Comparison of ENCODE assay signal across 32 cellular contexts in the genomic region with DNA sequence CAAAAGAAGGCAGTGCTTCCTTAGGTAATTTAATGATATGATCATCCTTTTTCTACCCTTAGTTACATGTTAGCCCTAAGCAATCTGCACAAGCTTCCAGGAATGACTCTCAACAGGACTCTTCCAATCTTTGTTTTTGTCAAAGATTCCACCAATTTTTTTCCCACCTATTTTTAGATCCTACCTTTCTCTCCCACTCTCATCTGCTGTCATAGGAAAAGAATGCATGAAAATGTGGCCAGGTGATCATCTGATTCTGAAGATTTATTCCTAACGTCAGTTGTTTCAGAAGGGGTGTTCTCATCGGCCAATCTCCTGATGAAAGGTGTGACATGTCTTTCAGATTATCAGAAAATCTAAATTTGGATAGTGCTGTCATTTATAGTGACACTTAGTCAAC. TPM values are rescaled to one million over a fixed set of nuclear protein-coding genes. Genes with fewer than 3 reads are reported as not detected.
"Had no signal": no experiment of that assay in that cellular context is flagged by ENCODE, and none has a peak within 500 bp of the region (broad histone marks: within the 10 kb centered on the region; RNA-seq: fewer than 3 reads in every experiment).

No MANE protein-coding gene starts in this region.

- H3K4me3 ChIP-seq: body of pancreas, cardiac muscle cell, esophagus squamous epithelium, pancreas, prostate gland, sigmoid colon, tibial artery had no signal

- DNase-seq: activated CD4-positive, alpha-beta T cell treated with anti-CD3 and anti-CD28 coated beads, Interleukin-2, amount 50 U/mL, for 4 hours; activated effector memory CD4-positive, alpha-beta T cell treated with Interleukin-2 at 50 U/mL for 16 hours; activated naive CD4-positive, alpha-beta T cell treated with Interleukin-2 at 50 U/mL for 16 hours; activated T-cell treated with anti-CD3 and anti-CD28 coated beads for 4 hours; aorta; body of pancreas; esophagus squamous epithelium; glutamatergic neuron; islet precursor cell; left colon; naive thymus-derived CD8-positive, alpha-beta T cell; pancreas; sigmoid colon; small intestine; stimulated activated CD4-positive, alpha-beta T cell treated with anti-CD3 and anti-CD28 coated beads, Interleukin-1b, Interleukin-23, amount 100 ng/mL, for 48 hours; stimulated activated CD4-positive, alpha-beta T cell treated with anti-CD3 and anti-CD28 coated beads, Interleukin-4, amount 100 ng/mL, for 4 hours; stimulated activated CD8-positive, alpha-beta memory T cell treated with anti-CD3 and anti-CD28 coated beads, Interleukin-4, amount 100 ng/mL, for 48 hours; stimulated activated naive CD8-positive, alpha-beta T cell treated with anti-CD3 and anti-CD28 coated beads, Interleukin-15, amount 100 ng/mL, for 72 hours; T-helper 17 cell; tibial artery had no signal

- H3K27me3 ChIP-seq: body of pancreas, esophagus squamous epithelium, pancreas, sigmoid colon, tibial artery had no signal

- H3K9me3 ChIP-seq: body of pancreas, esophagus squamous epithelium, pancreas, prostate gland, sigmoid colon, tibial artery had no signal

- ATAC-seq: body of pancreas; left colon; naive thymus-derived CD8-positive, alpha-beta T cell; pancreas; stimulated activated memory B cell treated with anti-CD40 and anti-IgM and Interleukin-4, amounts not matched to agents 10 μg/mL and 1 μg/mL and 100 μg/mL, for 72 hours; stimulated activated naive CD8-positive, alpha-beta T cell treated with anti-CD3 and anti-CD28 coated beads, Interleukin-15, amount 100 ng/mL, for 72 hours; T-helper 17 cell had no signal

- H3K4me1 Mint-ChIP-seq: memory B cell; stimulated activated memory B cell treated with anti-CD40 and anti-IgM and Interleukin-4, amounts not matched to agents 10 μg/mL and 1 μg/mL and 100 μg/mL, for 72 hours; stimulated activated naive CD8-positive, alpha-beta T cell treated with anti-CD3 and anti-CD28 coated beads, Interleukin-15, amount 100 ng/mL, for 72 hours had no signal

- H3K9me3 Mint-ChIP-seq: memory B cell; naive thymus-derived CD8-positive, alpha-beta T cell; neural crest cell; stimulated activated memory B cell treated with anti-CD40 and anti-IgM and Interleukin-4, amounts not matched to agents 10 μg/mL and 1 μg/mL and 100 μg/mL, for 72 hours; stimulated activated naive CD8-positive, alpha-beta T cell treated with anti-CD3 and anti-CD28 coated beads, Interleukin-15, amount 100 ng/mL, for 72 hours had no signal

- H3K27ac ChIP-seq: body of pancreas, cardiac muscle cell, epithelial cell of prostate, esophagus squamous epithelium, pancreas, prostate gland, sigmoid colon, tibial artery had no signal

- H3K27me3 Mint-ChIP-seq: stimulated activated naive CD8-positive, alpha-beta T cell treated with anti-CD3 and anti-CD28 coated beads, Interleukin-15, amount 100 ng/mL, for 72 hours had no signal

- H3K4me1 ChIP-seq: body of pancreas, esophagus squamous epithelium, pancreas, prostate gland, sigmoid colon, tibial artery had no signal

- H3K27ac Mint-ChIP-seq: activated naive CD8-positive, alpha-beta T cell; memory B cell; naive thymus-derived CD8-positive, alpha-beta T cell; stimulated activated memory B cell treated with anti-CD40 and anti-IgM and Interleukin-4, amounts not matched to agents 10 μg/mL and 1 μg/mL and 100 μg/mL, for 72 hours; stimulated activated naive CD8-positive, alpha-beta T cell treated with anti-CD3 and anti-CD28 coated beads, Interleukin-15, amount 100 ng/mL, for 72 hours; T-helper 17 cell had no signal

- H3K4me3 Mint-ChIP-seq: activated naive CD8-positive, alpha-beta T cell; memory B cell; naive thymus-derived CD8-positive, alpha-beta T cell; neural crest cell; stimulated activated memory B cell treated with anti-CD40 and anti-IgM and Interleukin-4, amounts not matched to agents 10 μg/mL and 1 μg/mL and 100 μg/mL, for 72 hours; stimulated activated naive CD8-positive, alpha-beta T cell treated with anti-CD3 and anti-CD28 coated beads, Interleukin-15, amount 100 ng/mL, for 72 hours; T-helper 17 cell had no signal

- H3K36me3 ChIP-seq: cardiac muscle cell, esophagus squamous epithelium, pancreas, prostate gland, sigmoid colon, tibial artery had no signal

- H3K36me3 Mint-ChIP-seq: activated naive CD8-positive, alpha-beta T cell; memory B cell; naive thymus-derived CD8-positive, alpha-beta T cell; stimulated activated memory B cell treated with anti-CD40 and anti-IgM and Interleukin-4, amounts not matched to agents 10 μg/mL and 1 μg/mL and 100 μg/mL, for 72 hours had no signal

RNA-seq across cellular contexts. Expression of a gene that starts 7.2 kb away (rescaled TPM):
- total RNA-seq: aorta; body of pancreas; cardiac muscle cell; chondrocyte; esophagus squamous epithelium; frontal cortex; left colon; liver; naive thymus-derived CD8-positive, alpha-beta T cell; neural crest cell; pancreas; sigmoid colon; T-helper 17 cell; urinary bladder had no signal
- polyA plus RNA-seq: adipose tissue; aorta; naive thymus-derived CD8-positive, alpha-beta T cell; pancreas; sigmoid colon; small intestine; urinary bladder had no signal
